In the genomic region with DNA sequence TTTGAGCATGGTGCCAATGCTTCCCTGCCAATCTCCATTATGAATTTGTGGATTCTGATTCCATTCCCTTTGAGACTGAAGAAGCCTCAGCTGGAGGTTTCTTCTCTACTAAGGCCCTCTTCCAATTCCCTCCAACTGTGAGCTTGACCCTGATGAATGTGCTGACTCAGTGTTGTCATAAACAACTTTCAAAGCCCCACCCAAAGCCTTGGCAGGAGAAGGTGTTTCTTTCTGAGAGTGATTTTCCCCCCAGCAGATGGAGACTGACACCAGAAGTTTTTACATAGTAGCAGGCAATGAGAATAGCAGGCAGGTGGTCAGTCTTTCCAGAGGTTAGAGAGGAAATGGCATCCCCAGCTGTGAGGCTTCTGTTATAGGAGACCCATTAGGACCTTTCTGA, we compare ENCODE assay signal across 15 cellular contexts. TPM values are rescaled to one million over a fixed set of nuclear protein-coding genes. Genes with fewer than 3 reads are reported as not detected.
DNase-seq lines count a peak whose midpoint lies in the region; ATAC-seq, FAIRE-seq and TF ChIP-seq lines count a peak whose summit lies in the region.
"Had no signal": no experiment of that assay in that cellular context is flagged by ENCODE, and none has a peak within 500 bp of the region (broad histone marks: within the 10 kb centered on the region; RNA-seq: fewer than 3 reads in every experiment).

No MANE protein-coding gene starts in this region.

- ATAC-seq in HepG2, result no peak
- ATAC-seq in right lobe of liver, result no peak
- peak; percentile 93 for ATAC-seq in K562
- ATAC-seq in HG03159 (IDR thresholded peaks at IDR 0.05; ENCODE audit: unreplicated experiment), result no peak
- no peak for ATAC-seq in GM18517 (IDR thresholded peaks at IDR 0.05; ENCODE audit: unreplicated experiment)
- ATAC-seq: body of pancreas, T-helper 17 cell had no signal

- CTCF ChIA-PET in HepG2 (lab: Yijun Ruan, JAX; ENCODE audit: low intra/inter-chr PET ratio, low total read pairs), result no interaction called here
- CTCF ChIA-PET in K562 (lab: Yijun Ruan, JAX; ENCODE audit: low intra/inter-chr PET ratio), result interaction anchor here (0.8 kb wide), 1 partner anchor 230 kb away, joined by 3 read pairs; no protein-coding TSS in a partner anchor

- intact Hi-C loops in HepG2 (cut with micrococcal nuclease; ENCODE audit: unreplicated experiment) (no loop called here), right lobe of liver (cut with DNase I) (no loop called here), K562 (cut with micrococcal nuclease) (no loop called here), vagina (cut with DNase I) (no loop called here)

- BruUV-seq in HepG2 (replicated peaks; lab: Mats Ljungman, UMichigan) (no TSS peak), K562 (replicated peaks; lab: Mats Ljungman, UMichigan) (no TSS peak)

- H3K9ac ChIP-seq in HepG2 (ENCODE audit: insufficient read depth, low read depth, low read length) (no peak overlapping the region), K562 (ENCODE audit: insufficient read depth in 1 of 2, low read depth in 2 of 2, low read length in 2 of 2) (peak overlapping the region in 1 of 2 experiments; percentile 34; a peak in 1 of 4 replicates)

- H3K4me3 ChIP-seq in HepG2 (replicated peaks in 1 of 3; ENCODE audit: insufficient read depth in 1 of 3, low read depth in 2 of 3, low read length in 3 of 3) (no peak overlapping the region), right lobe of liver (no peak overlapping the region), K562 (no peak overlapping the region), right atrium auricular region (no peak overlapping the region), vagina (no peak overlapping the region)
- H3K4me3 ChIP-seq: body of pancreas had no signal

- TF ChIP-seq CTCF in HepG2 (CRISPR knock-in tag; IDR thresholded peaks at IDR 0.05) (no peak), right lobe of liver (IDR thresholded peaks at IDR 0.05) (no peak), K562 (IDR thresholded peaks at IDR 0.05 in 2 of 3, conservative IDR thresholded peaks at IDR 0.05 in 1 of 3; ENCODE audit: insufficient read depth in 2 of 3, low read depth in 1 of 3, low read length in 3 of 3) (peak in 2 of 3 experiments; percentile 7 to 28; a peak in 2 of 6 replicates), right atrium auricular region (IDR thresholded peaks at IDR 0.05) (no peak), vagina (IDR thresholded peaks at IDR 0.05) (no peak)

- H3K4me2 ChIP-seq in HepG2 (ENCODE audit: low read depth, low read length) (no peak overlapping the region), K562 (ENCODE audit: insufficient read depth, low read length) (no peak overlapping the region; the same call in 1 of the 2 replicates)

- H3K79me2 ChIP-seq in HepG2 (ENCODE audit: insufficient read depth, low read length) (no peaks in the 10 kb centered on the region), K562 (ENCODE audit: control insufficient read depth, insufficient read depth, low read length) (no peaks in the 10 kb centered on the region)

- FAIRE-seq in HepG2 (lab: Jason Lieb, UNC), result peak; percentile 42
- peak; percentile 79 for FAIRE-seq in K562 (lab: Jason Lieb, UNC)

- TF ChIP-seq EP300 in HepG2 (IDR thresholded peaks at IDR 0.05; ENCODE audit: low read depth in 2 of 2, low read length in 2 of 2) (no peak), HepG2 (CRISPR knock-in tag; IDR thresholded peaks at IDR 0.05; ENCODE audit: borderline replicate concordance) (no peak), K562 (IDR thresholded peaks at IDR 0.05; ENCODE audit: low read length) (peak; percentile 26; the same call in 1 of the 2 replicates)

- H3K9me3 ChIP-seq in HepG2 (ENCODE audit: low read length) (no peaks in the 10 kb centered on the region), right lobe of liver (no peaks in the 10 kb centered on the region), K562 (replicated peaks; ENCODE audit: control insufficient read depth, insufficient read depth, low read depth, low read length) (no peaks in the 10 kb centered on the region), right atrium auricular region (no peaks in the 10 kb centered on the region), vagina (no peaks in the 10 kb centered on the region)
- H3K9me3 ChIP-seq: body of pancreas had no signal

- DNase-seq in HepG2 (ENCODE audit: low spot score) (no peak), right lobe of liver (no peak), K562 (ENCODE audit: extremely low read depth in 1 of 4, low spot score in 3 of 4) (peak; percentile 32 to 62 (median 36)), right atrium auricular region (ENCODE audit: low spot score) (no peak), vagina (ENCODE audit: extremely low spot score in 2 of 2) (peak; percentile 28 to 60), activated T-cell treated with anti-CD3 and anti-CD28 coated beads for 4 hours (no peak)
- DNase-seq: ACHN; activated CD4-positive, alpha-beta T cell treated with anti-CD3 and anti-CD28 coated beads, Interleukin-2, amount 10 ng/mL, durations not matched to agents 24 days and 14 days; body of pancreas; DMS53; NCI-H1092 treated with DMSO at 0.1 percent for 48 hours; occipital lobe; T-helper 17 cell had no signal

- H3K4me1 ChIP-seq in HepG2 (ENCODE audit: insufficient read depth, low read length) (no peaks in the 10 kb centered on the region), right lobe of liver (peaks cover 0 to 7% (median 0%) of the 10 kb centered on the region in 4 donors), K562 (replicated peaks in 1 of 2; ENCODE audit: control insufficient read depth in 2 of 2, insufficient read depth in 2 of 2, low read length in 2 of 2) (peaks cover 0 to 21% of the 10 kb centered on the region in 2 experiments; a peak in 4 of 5 replicates), right atrium auricular region (peaks cover 0 to 6% of the 10 kb centered on the region in 2 donors), vagina (peaks cover 10% of the 10 kb centered on the region)
- H3K4me1 ChIP-seq: body of pancreas had no signal

- in situ Hi-C loops in HepG2 (cut with HindIII; ENCODE audit: extremely low pct_ligation_motif_present, low pct_unique_long_range_greater_than_20kb) (no loop called here), K562 (cut with MboI) (loop anchor here (25.0 kb wide), 1 partner anchor 1344 kb away; no protein-coding TSS in a partner anchor)

- H2AFZ ChIP-seq in HepG2 (ENCODE audit: low read length), result no peak overlapping the region
- no peak overlapping the region for H2AFZ ChIP-seq in K562 (ENCODE audit: low read depth, low read length)

- no peaks in the 10 kb centered on the region for H3K9me1 ChIP-seq in K562 (ENCODE audit: control insufficient read depth, insufficient read depth, low read length)

- TF ChIP-seq POLR2A in HepG2 (IDR thresholded peaks at IDR 0.05; ENCODE audit: insufficient read depth in 1 of 2, low read depth in 2 of 2, low read length in 2 of 2) (no peak), right lobe of liver (IDR thresholded peaks at IDR 0.05) (no peak), K562 (conservative IDR thresholded peaks at IDR 0.05) (no peak), vagina (IDR thresholded peaks at IDR 0.05) (no peak)

- POLR2A ChIA-PET in HepG2 (lab: Yijun Ruan, JAX), result no interaction called here
- POLR2A ChIA-PET in K562 (lab: Yijun Ruan, JAX), result no interaction called here

- H3K36me3 ChIP-seq in HepG2 (replicated peaks in 1 of 2; ENCODE audit: control insufficient read depth in 1 of 2, insufficient read depth in 2 of 2, low read length in 2 of 2) (peaks cover 5 to 26% of the 10 kb centered on the region in 2 experiments), right lobe of liver (peaks cover 0 to 13% (median 7%) of the 10 kb centered on the region in 4 donors), K562 (ENCODE audit: control insufficient read depth, insufficient read depth, low read length) (peaks cover 50% of the 10 kb centered on the region; the same call in 2 of the 3 replicates), right atrium auricular region (peaks cover 33% of the 10 kb centered on the region), vagina (no peaks in the 10 kb centered on the region)

- H3K27ac ChIP-seq in HepG2 (ENCODE audit: extremely low read length, insufficient read depth, low read length), result no peak overlapping the region
- H3K27ac ChIP-seq in right lobe of liver, result no peak overlapping the region
- peak overlapping the region; percentile 44 for H3K27ac ChIP-seq in K562 (ENCODE audit: extremely low read depth, low read depth, low read length)
- peak overlapping the region; percentile 3 to 6 for H3K27ac ChIP-seq in right atrium auricular region
- H3K27ac ChIP-seq in vagina, result no peak overlapping the region
- H3K27ac ChIP-seq: body of pancreas had no signal

- TF ChIP-seq RAD21 in HepG2 (CRISPR knock-in tag; IDR thresholded peaks at IDR 0.05) (no peak), K562 (CRISPR knock-in tag; conservative IDR thresholded peaks at IDR 0.05 in 1 of 2, IDR thresholded peaks at IDR 0.05 in 1 of 2) (no peak)

- H4K20me1 ChIP-seq in HepG2 (ENCODE audit: insufficient read depth, low read length), result no peaks in the 10 kb centered on the region
- H4K20me1 ChIP-seq in K562 (replicated peaks; ENCODE audit: control insufficient read depth, insufficient read depth, low read length), result no peaks in the 10 kb centered on the region

- no peaks in the 10 kb centered on the region for H3K27me3 ChIP-seq in HepG2 (ENCODE audit: control insufficient read depth in 1 of 2, insufficient read depth in 2 of 2, low read length in 2 of 2)
- H3K27me3 ChIP-seq in right lobe of liver, result no peaks in the 10 kb centered on the region
- H3K27me3 ChIP-seq in K562 (ENCODE audit: control insufficient read depth in 2 of 2, insufficient read depth in 2 of 2, low read length in 2 of 2), result no peaks in the 10 kb centered on the region
- H3K27me3 ChIP-seq in right atrium auricular region, result no peaks in the 10 kb centered on the region
- no peaks in the 10 kb centered on the region for H3K27me3 ChIP-seq in vagina
- H3K27me3 ChIP-seq: body of pancreas had no signal

RNA-seq across cellular contexts. Expression of gene OCRL, which starts 53.1 kb away (rescaled TPM):
- total RNA-seq in HepG2 (2016; rRNA removed; fragmentation: Illumina TruSeq; extraction: Trizol), result 13.4 and 16.1 TPM in 2 replicates
- 2.7 and 3.4 TPM in 2 replicates for total RNA-seq in HepG2 (2016; cell fraction: cytosol; rRNA removed; fragmentation: Illumina TruSeq; extraction: Trizol; ENCODE audit: low read depth)
- 14.1 and 15.6 TPM in 2 replicates for total RNA-seq in HepG2 (2016; cell fraction: insoluble cytoplasmic fraction; rRNA removed; fragmentation: Illumina TruSeq; extraction: Trizol)
- total RNA-seq in HepG2 (2016; cell fraction: membrane; rRNA removed; fragmentation: Illumina TruSeq; extraction: Trizol), result 8.0 and 8.8 TPM in 2 replicates
- 17.0 and 20.4 TPM in 2 replicates for total RNA-seq in HepG2 (2016; cell fraction: nucleus; rRNA removed; fragmentation: Illumina TruSeq; extraction: Trizol)
- polyA plus RNA-seq in HepG2 (2011; rRNA removed), result 27.9 and 32.0 TPM in 2 replicates
- 12.7 and 19.9 TPM in 2 replicates for polyA plus RNA-seq in HepG2 (2011; cell fraction: cytosol; rRNA removed)
- 43.7 and 49.4 TPM in 2 replicates for polyA plus RNA-seq in HepG2 (2011; cell fraction: nucleus; rRNA removed)
- 20.1 and 24.9 TPM in 2 replicates for polyA plus RNA-seq in HepG2 (2012)
- polyA plus RNA-seq in HepG2 (2016; cell fraction: cytosol; fragmentation: Illumina TruSeq; extraction: Trizol; ENCODE audit: low read depth), result 0.87 and 0.98 TPM in 2 replicates
- polyA plus RNA-seq in HepG2 (2016; cell fraction: insoluble cytoplasmic fraction; fragmentation: Illumina TruSeq; extraction: Trizol; ENCODE audit: low read depth), result 16.7 and 17.4 TPM in 2 replicates
- polyA plus RNA-seq in HepG2 (2016; cell fraction: membrane; fragmentation: Illumina TruSeq; extraction: Trizol; ENCODE audit: low read depth), result 4.2 and 4.4 TPM in 2 replicates
- polyA plus RNA-seq in HepG2 (2016; cell fraction: nucleus; fragmentation: Illumina TruSeq; extraction: Trizol; ENCODE audit: insufficient read depth, low read depth), result 35.1 and 37.7 TPM in 2 replicates
- polyA minus RNA-seq in HepG2 (2011; rRNA and poly(A)+ RNA removed; ENCODE audit: low replicate concordance), result 16.0 and 29.2 TPM in 2 replicates
- polyA minus RNA-seq in HepG2 (2011; cell fraction: cytosol; rRNA and poly(A)+ RNA removed), result 16.1 and 20.6 TPM in 2 replicates
- 33.7 and 36.7 TPM in 2 replicates for polyA minus RNA-seq in HepG2 (2011; cell fraction: nucleus; rRNA and poly(A)+ RNA removed)
- total RNA-seq in right lobe of liver, result 10 to 100 TPM in 2 of 6 experiments, 1 to 10 TPM in 4; 7.6 to 11.4 (median 8.8) TPM
- total RNA-seq in K562 (2011; cell fraction: chromatin; rRNA removed; ENCODE audit: low replicate concordance), result 22.0 and 56.3 TPM in 2 replicates
- total RNA-seq in K562 (2011; cell fraction: nucleolus; rRNA removed), result 11.2 and 14.5 TPM in 2 replicates
- 26.0 and 42.4 TPM in 2 replicates for total RNA-seq in K562 (2011; cell fraction: nucleoplasm; rRNA removed)
- total RNA-seq in K562 (2014; rRNA removed), result 5.9 and 6.1 TPM in 2 replicates
- total RNA-seq in K562 (2014; rRNA removed; fragmentation: Illumina TruSeq; extraction: Trizol), result 11.7 and 13.2 TPM in 2 replicates
- 10.6 and 11.9 TPM in 2 replicates for total RNA-seq in K562 (2015; rRNA removed; fragmentation: Illumina TruSeq; extraction: Trizol)
- total RNA-seq in K562 (2021), result 12.3 and 12.4 TPM in 2 replicates
- 20.0 and 23.4 TPM in 2 replicates for polyA plus RNA-seq in K562 (2011; rRNA removed)
- polyA plus RNA-seq in K562 (2011; cell fraction: cytosol; rRNA removed), result 7.4 and 12.6 TPM in 2 replicates
- 58.0 and 62.5 TPM in 2 replicates for polyA plus RNA-seq in K562 (2011; cell fraction: nucleus; rRNA removed)
- polyA plus RNA-seq in K562 (2012), result 8.2 and 10.6 TPM in 2 replicates
- polyA plus RNA-seq in K562 (2014; fragmentation: Illumina TruSeq; extraction: Trizol), result 15.0 and 16.0 TPM in 2 replicates
- polyA plus RNA-seq in K562 (2014; fragmentation: Nextera tagmentation; extraction: Ambion mirVana), result 1 to 10 TPM; 2.2 to 3.7 TPM
- polyA plus RNA-seq in K562 (2014; rRNA removed), result 14.3 and 14.4 TPM in 2 replicates
- 18.4 and 19.8 TPM in 2 replicates for polyA minus RNA-seq in K562 (2011; rRNA and poly(A)+ RNA removed)
- 6.4 and 7.3 TPM in 2 replicates for polyA minus RNA-seq in K562 (2011; cell fraction: cytosol; rRNA and poly(A)+ RNA removed)
- polyA minus RNA-seq in K562 (2011; cell fraction: nucleus; rRNA and poly(A)+ RNA removed), result 11.6 and 19.3 TPM in 2 replicates
- 10 to 100 TPM; 10.6 to 12.6 TPM for total RNA-seq in right atrium auricular region
- 14.5 TPM for total RNA-seq in vagina

Comparison
In these comparisons a context has a peak if more than half of its experiments do, and no peak if none do; other contexts are left out.
1. DNase-seq: peak in K562 (4 of 4) and vagina (2 of 2); none in HepG2 (single experiment), right lobe of liver (0 of 3), right atrium auricular region (single experiment) and activated T-cell treated with anti-CD3 and anti-CD28 coated beads for 4 hours (single experiment).
2. H3K27ac ChIP-seq: peak in K562 (single experiment) and right atrium auricular region (2 of 2); none in HepG2 (single experiment), right lobe of liver (0 of 3) and vagina (single experiment).
3. CTCF ChIP-seq: peak in K562 (2 of 3); none in HepG2 (single experiment), right lobe of liver (0 of 4), right atrium auricular region (0 of 2) and vagina (0 of 3).
4. Of the 241 proteins assayed by ChIP-seq in both HepG2 and K562: peak only in HepG2: none; only in K562: CTCF, DPF2, EP300, FOXK2, FOXP1, MAFG and 4 more; in both: MAFF and MAFK; in neither: 228; mixed calls (peak in some experiments, not most) for 1.